In the genomic region with DNA sequence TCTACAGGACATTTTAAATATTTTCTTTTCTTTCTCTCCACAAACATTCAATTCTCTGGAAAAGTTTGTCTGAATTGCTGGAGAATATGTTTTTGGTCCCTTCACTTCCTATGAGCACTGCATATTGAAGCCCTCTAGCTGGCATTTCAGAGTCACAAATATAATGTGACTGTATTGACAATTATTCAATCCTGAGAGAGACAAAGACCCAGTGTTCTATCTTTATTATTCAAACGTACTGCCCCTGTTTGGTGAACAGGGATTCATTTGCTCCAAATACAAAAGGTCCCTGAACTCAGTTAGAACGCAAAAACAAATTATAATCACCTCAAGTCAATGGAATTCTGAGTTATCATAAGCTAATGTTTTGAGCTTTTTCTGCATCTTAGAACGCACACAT, we compare ENCODE assay signal across 19 cellular contexts.
DNase-seq lines count a peak whose midpoint lies in the region; ATAC-seq, FAIRE-seq and TF ChIP-seq lines count a peak whose summit lies in the region.
"Had no signal": no experiment of that assay in that cellular context is flagged by ENCODE, and none has a peak within 500 bp of the region (broad histone marks: within the 10 kb centered on the region; RNA-seq: fewer than 3 reads in every experiment).

No MANE protein-coding gene starts in this region.

- no peak for TF ChIP-seq POLR2A in HCT116 (IDR thresholded peaks at IDR 0.05; ENCODE audit: borderline replicate concordance, extremely low read depth, insufficient read depth, insufficient read length)
- no peak for TF ChIP-seq POLR2A in K562 (conservative IDR thresholded peaks at IDR 0.05)

- H3K9me2 ChIP-seq in HCT116 (ENCODE audit: insufficient read depth), result no peaks in the 10 kb centered on the region; the same call in 1 of the 2 replicates

- WGBS in K562 (ENCODE audit: insufficient coverage, low coverage, missing lambda C conversion rate), result 49% methylated on average over 3 of the region's 3 CpGs

- TF ChIP-seq RAD21 in HCT116 (IDR thresholded peaks at IDR 0.05; ENCODE audit: low read depth) (no peak), K562 (CRISPR knock-in tag; conservative IDR thresholded peaks at IDR 0.05 in 1 of 2, IDR thresholded peaks at IDR 0.05 in 1 of 2) (no peak)

- H2AFZ ChIP-seq in HCT116 (ENCODE audit: low read depth, low read length, poor library complexity, severe bottlenecking) (peak overlapping the region; percentile 53), K562 (ENCODE audit: low read depth, low read length) (peak overlapping the region; percentile 92)

- CTCF ChIA-PET in HCT116 (lab: Charles Lee) (no interaction called here), K562 (lab: Yijun Ruan, JAX; ENCODE audit: low intra/inter-chr PET ratio) (no interaction called here)

- intact Hi-C loops in HCT116 (cut with micrococcal nuclease), result no loop called here
- intact Hi-C loops in K562 (cut with micrococcal nuclease), result no loop called here

- BruUV-seq in HCT116 (replicated peaks; lab: Mats Ljungman, UMichigan) (no TSS peak), K562 (replicated peaks; lab: Mats Ljungman, UMichigan) (no TSS peak)

- H3K27ac ChIP-seq in HCT116 (ENCODE audit: low read depth, low read length) (no peak overlapping the region), K562 (ENCODE audit: extremely low read depth, low read depth, low read length) (no peak overlapping the region; the same call in 2 of the 3 replicates), substantia nigra (ENCODE audit: low read depth, low read length, poor library complexity, severe bottlenecking) (peak overlapping the region; percentile 55)
- H3K27ac ChIP-seq: C4-2B had no signal

- RAD21 ChIA-PET in HCT116 (lab: Charles Lee; ENCODE audit: low non-redundant PET in 1 of 2, low total read pairs in 2 of 2, uncharacterized antibody in 2 of 2, unreplicated experiment in 2 of 2), result no interaction called here

- H3K4me1 ChIP-seq in HCT116 (ENCODE audit: control insufficient read depth in 1 of 2, insufficient read depth in 2 of 2, low read length in 2 of 2) (peaks cover 12 to 23% of the 10 kb centered on the region in 2 experiments), K562 (replicated peaks in 1 of 2; ENCODE audit: control insufficient read depth in 2 of 2, insufficient read depth in 2 of 2, low read length in 2 of 2) (peaks cover 0 to 2% of the 10 kb centered on the region in 2 experiments; a peak in 2 of 5 replicates)

- POLR2A ChIA-PET in HCT116 (lab: Charles Lee), result interaction anchor here (0.8 to 2.1 kb wide), 2 partner anchors 9 to 14 kb away, joined by 3 to 4 read pairs; no protein-coding TSS in a partner anchor
- POLR2A ChIA-PET in K562 (lab: Yijun Ruan, JAX), result interaction anchor here (0.5 kb wide), 1 partner anchor 1399 kb away, joined by 3 read pairs; no protein-coding TSS in a partner anchor

- no peak for TF ChIP-seq EP300 in K562 (IDR thresholded peaks at IDR 0.05; ENCODE audit: low read length)

- FAIRE-seq in K562 (lab: Jason Lieb, UNC), result no peak
- FAIRE-seq: GM12891, GM18507, HTR-8/SVneo had no signal

- H3K4me2 ChIP-seq in HCT116 (ENCODE audit: low read length), result no peak overlapping the region
- H3K4me2 ChIP-seq in K562 (ENCODE audit: insufficient read depth, low read length), result no peak overlapping the region

- H4K20me1 ChIP-seq in HCT116 (ENCODE audit: insufficient read depth), result no peaks in the 10 kb centered on the region
- no peaks in the 10 kb centered on the region for H4K20me1 ChIP-seq in K562 (replicated peaks; ENCODE audit: control insufficient read depth, insufficient read depth, low read length)

- in situ Hi-C loops in K562 (cut with MboI), result no loop called here

- H3K9me1 ChIP-seq in K562 (ENCODE audit: control insufficient read depth, insufficient read depth, low read length), result no peaks in the 10 kb centered on the region

- H3K9ac ChIP-seq in HCT116 (ENCODE audit: low read length) (no peak overlapping the region), K562 (ENCODE audit: insufficient read depth in 1 of 2, low read depth in 2 of 2, low read length in 2 of 2) (no peak overlapping the region)

- no peak for DNase-seq in HCT116 (ENCODE audit: low read depth, low spot score)
- no peak for DNase-seq in K562 (ENCODE audit: extremely low read depth in 1 of 4, low spot score in 3 of 4)
- peak; percentile 43 for DNase-seq in medulla oblongata (ENCODE audit: extremely low spot score)
- DNase-seq in substantia nigra (lab: John Stamatoyannopoulos, UW), result no peak
- DNase-seq in stimulated activated CD4-positive, alpha-beta T cell treated with anti-CD3 and anti-CD28 coated beads, Interleukin-15, amount 100 ng/mL, for 24 hours, result no peak
- DNase-seq: DMS 273 treated with DMSO at 0.1 percent for 48 hours, GF-D8, H7, KG1, NCI-H1092, NCI-H2081 treated with DMSO at 0.1 percent for 48 hours, NCI-H510A treated with DMSO at 0.1 percent for 48 hours, NCI-H82 had no signal

- H3K79me2 ChIP-seq in HCT116 (ENCODE audit: insufficient read depth, low read length) (no peaks in the 10 kb centered on the region), K562 (ENCODE audit: control insufficient read depth, insufficient read depth, low read length) (no peaks in the 10 kb centered on the region)

- TF ChIP-seq CTCF in HCT116 (IDR thresholded peaks at IDR 0.05 in 2 of 3, conservative IDR thresholded peaks at IDR 0.05 in 1 of 3; ENCODE audit: borderline replicate concordance in 1 of 3, insufficient read depth in 1 of 3, low read depth in 2 of 3, low read length in 2 of 3) (no peak), K562 (IDR thresholded peaks at IDR 0.05 in 2 of 3, conservative IDR thresholded peaks at IDR 0.05 in 1 of 3; ENCODE audit: insufficient read depth in 2 of 3, low read depth in 1 of 3, low read length in 3 of 3) (no peak)

- H3K36me3 ChIP-seq in HCT116 (ENCODE audit: control insufficient read depth in 1 of 2, insufficient read depth in 2 of 2, low read length in 2 of 2) (no peaks in the 10 kb centered on the region), K562 (ENCODE audit: control insufficient read depth, insufficient read depth, low read length) (no peaks in the 10 kb centered on the region)

- H3K27me3 ChIP-seq in HCT116 (ENCODE audit: insufficient read depth, low read length) (no peaks in the 10 kb centered on the region), K562 (ENCODE audit: control insufficient read depth in 2 of 2, insufficient read depth in 2 of 2, low read length in 2 of 2) (no peaks in the 10 kb centered on the region)

- H3K4me3 ChIP-seq in HCT116 (replicated peaks in 1 of 2; ENCODE audit: low read depth in 1 of 2, low read length in 2 of 2) (no peak overlapping the region), K562 (no peak overlapping the region)

- H3K9me3 ChIP-seq in HCT116 (ENCODE audit: control insufficient read depth in 1 of 2, insufficient read depth in 1 of 2, low read depth in 1 of 2, low read length in 2 of 2) (no peaks in the 10 kb centered on the region; a peak in 1 of 4 replicates), K562 (replicated peaks; ENCODE audit: control insufficient read depth, insufficient read depth, low read depth, low read length) (peaks cover 4% of the 10 kb centered on the region; the same call in 1 of the 2 replicates)

- no peak for ATAC-seq in HCT116
- ATAC-seq in K562, result no peak
- ATAC-seq in HG03520 (IDR thresholded peaks at IDR 0.05; ENCODE audit: unreplicated experiment), result no peak
- no peak for ATAC-seq in HG03039 (IDR thresholded peaks at IDR 0.05; ENCODE audit: unreplicated experiment)

TF ChIP-seq in HCT116, 20 proteins besides CTCF, POLR2A, EP300 and RAD21 (continues in another document):
- TF ChIP-seq YY1 (IDR thresholded peaks at IDR 0.05; ENCODE audit: extremely low read depth, insufficient replicate concordance, low read depth, low read length) (no peak), ELF1 (IDR thresholded peaks at IDR 0.05; ENCODE audit: borderline replicate concordance, low read depth) (no peak), ZNF274 (IDR thresholded peaks at IDR 0.05; ENCODE audit: low read depth, low read length) (no peak), EZH2phosphoT487 (IDR thresholded peaks at IDR 0.05; ENCODE audit: borderline replicate concordance) (no peak), POLR2AphosphoS5 (IDR thresholded peaks at IDR 0.05; ENCODE audit: low read depth, low read length) (no peak)

TF ChIP-seq in K562, 482 proteins besides CTCF, POLR2A, EP300 and RAD21 (continues in another document):
- TF ChIP-seq KLF16 (IDR thresholded peaks at IDR 0.05), result no peak
- no peak for TF ChIP-seq ZNF41 (CRISPR knock-in tag; conservative IDR thresholded peaks at IDR 0.05)
- no peak for TF ChIP-seq HNRNPUL1 (IDR thresholded peaks at IDR 0.05; ENCODE audit: low read length)
- TF ChIP-seq, protein P1, sequence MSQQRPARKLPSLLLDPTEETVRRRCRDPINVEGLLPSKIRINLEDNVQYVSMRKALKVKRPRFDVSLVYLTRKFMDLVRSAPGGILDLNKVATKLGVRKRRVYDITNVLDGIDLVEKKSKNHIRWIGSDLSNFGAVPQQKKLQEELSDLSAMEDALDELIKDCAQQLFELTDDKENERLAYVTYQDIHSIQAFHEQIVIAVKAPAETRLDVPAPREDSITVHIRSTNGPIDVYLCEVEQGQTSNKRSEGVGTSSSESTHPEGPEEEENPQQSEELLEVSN (IDR thresholded peaks at IDR 0.05; ENCODE audit: borderline replicate concordance in 1 of 2, extremely low read depth in 1 of 2, insufficient read depth in 1 of 2, insufficient read length in 1 of 2, low read depth in 1 of 2, low read length in 1 of 2, poor library complexity in 1 of 2, severe bottlenecking in 1 of 2), result no peak
- TF ChIP-seq, protein P2, sequence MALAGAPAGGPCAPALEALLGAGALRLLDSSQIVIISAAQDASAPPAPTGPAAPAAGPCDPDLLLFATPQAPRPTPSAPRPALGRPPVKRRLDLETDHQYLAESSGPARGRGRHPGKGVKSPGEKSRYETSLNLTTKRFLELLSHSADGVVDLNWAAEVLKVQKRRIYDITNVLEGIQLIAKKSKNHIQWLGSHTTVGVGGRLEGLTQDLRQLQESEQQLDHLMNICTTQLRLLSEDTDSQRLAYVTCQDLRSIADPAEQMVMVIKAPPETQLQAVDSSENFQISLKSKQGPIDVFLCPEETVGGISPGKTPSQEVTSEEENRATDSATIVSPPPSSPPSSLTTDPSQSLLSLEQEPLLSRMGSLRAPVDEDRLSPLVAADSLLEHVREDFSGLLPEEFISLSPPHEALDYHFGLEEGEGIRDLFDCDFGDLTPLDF (CRISPR knock-in tag; IDR thresholded peaks at IDR 0.05), result no peak
- no peak for TF ChIP-seq SREBF2 (CRISPR knock-in tag; IDR thresholded peaks at IDR 0.05)
- TF ChIP-seq, protein P3, sequence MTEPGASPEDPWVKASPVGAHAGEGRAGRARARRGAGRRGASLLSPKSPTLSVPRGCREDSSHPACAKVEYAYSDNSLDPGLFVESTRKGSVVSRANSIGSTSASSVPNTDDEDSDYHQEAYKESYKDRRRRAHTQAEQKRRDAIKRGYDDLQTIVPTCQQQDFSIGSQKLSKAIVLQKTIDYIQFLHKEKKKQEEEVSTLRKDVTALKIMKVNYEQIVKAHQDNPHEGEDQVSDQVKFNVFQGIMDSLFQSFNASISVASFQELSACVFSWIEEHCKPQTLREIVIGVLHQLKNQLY (CRISPR knock-in tag; conservative IDR thresholded peaks at IDR 0.05), result no peak
